8 cellular contexts compared by ENCODE assay signal in genomic region chr9:70420267-70421019, GRCh38. TPM values are rescaled to one million over a fixed set of nuclear protein-coding genes. Genes with fewer than 3 reads are reported as not detected.
DNase-seq lines count a peak whose midpoint lies in the region; ATAC-seq and TF ChIP-seq lines count a peak whose summit lies in the region.

No MANE protein-coding gene starts in this region.

- no peaks in the 10 kb centered on the region for H3K36me3 Mint-ChIP-seq in activated naive CD8-positive, alpha-beta T cell treated with anti-CD3 and anti-CD28 coated beads, Interleukin-2, amount 50 U/mL, for 24 hours (ENCODE audit: low read depth)
- no peaks in the 10 kb centered on the region for H3K36me3 Mint-ChIP-seq in osteocyte (ENCODE audit: unreplicated experiment)

- H3K4me1 Mint-ChIP-seq in activated naive CD8-positive, alpha-beta T cell treated with anti-CD3 and anti-CD28 coated beads, Interleukin-2, amount 50 U/mL, for 24 hours, result peaks cover 41% of the 10 kb centered on the region
- peaks cover 57% of the 10 kb centered on the region for H3K4me1 Mint-ChIP-seq in osteocyte (ENCODE audit: unreplicated experiment)

- intact Hi-C loops in Right ventricle myocardium superior (cut with DNase I), result loop anchor here (2.0 kb wide), 2 partner anchors 50 to 60 kb away; no protein-coding TSS in a partner anchor

- TF ChIP-seq CTCF in RWPE1 (conservative IDR thresholded peaks at IDR 0.05; ENCODE audit: low read depth) (no peak), osteocyte (IDR thresholded peaks at IDR 0.05) (no peak)

- peak; percentile 24 for ATAC-seq in GM21526 (IDR thresholded peaks at IDR 0.05; ENCODE audit: low FRiP score, unreplicated experiment)
- ATAC-seq in activated naive CD8-positive, alpha-beta T cell treated with anti-CD3 and anti-CD28 coated beads, Interleukin-2, amount 50 U/mL, for 24 hours, result peak; percentile 8
- ATAC-seq in Right ventricle myocardium superior (ENCODE audit: poor library complexity), result peak; percentile 60

- WGBS in urinary bladder, result under 1% methylated on average over 45 of the region's 45 CpGs

- POLR2A ChIA-PET in RWPE1 (lab: Yijun Ruan, JAX; ENCODE audit: low non-redundant PET), result interaction anchor here (0.6 to 2.3 kb wide), 7 partner anchors 10 to 365 kb away, joined by 3 to 9 read pairs (median 4); no protein-coding TSS in a partner anchor

- H3K4me3 ChIP-seq in urinary bladder (ENCODE audit: low read depth, low read length), result peak overlapping the region; percentile 47

- H3K27ac ChIP-seq in KOPT-K1 (ENCODE audit: low read depth, low read length, poor library complexity, severe bottlenecking) (peak overlapping the region; percentile 46), RWPE1 (peak overlapping the region; percentile 100), urinary bladder (ENCODE audit: low read depth) (peak overlapping the region; percentile 97)

- H3K27ac Mint-ChIP-seq in activated naive CD8-positive, alpha-beta T cell treated with anti-CD3 and anti-CD28 coated beads, Interleukin-2, amount 50 U/mL, for 24 hours, result peak overlapping the region; percentile 99
- peak overlapping the region; percentile 100 for H3K27ac Mint-ChIP-seq in osteocyte (ENCODE audit: unreplicated experiment)

- H3K27me3 Mint-ChIP-seq in activated naive CD8-positive, alpha-beta T cell treated with anti-CD3 and anti-CD28 coated beads, Interleukin-2, amount 50 U/mL, for 24 hours, result no peaks in the 10 kb centered on the region
- no peaks in the 10 kb centered on the region for H3K27me3 Mint-ChIP-seq in osteocyte (ENCODE audit: unreplicated experiment)

- no peaks in the 10 kb centered on the region for H3K9me3 ChIP-seq in KOPT-K1 (ENCODE audit: insufficient read depth, low read length, poor library complexity, severe bottlenecking)

- CTCF ChIA-PET in RWPE1 (lab: Yijun Ruan, JAX), result interaction anchor here (0.6 to 1.8 kb wide), 5 partner anchors 65 to 182 kb away, joined by 3 to 7 read pairs (median 3); no protein-coding TSS in a partner anchor

- H3K9me3 Mint-ChIP-seq in activated naive CD8-positive, alpha-beta T cell treated with anti-CD3 and anti-CD28 coated beads, Interleukin-2, amount 50 U/mL, for 24 hours, result no peaks in the 10 kb centered on the region
- H3K9me3 Mint-ChIP-seq in osteocyte (ENCODE audit: unreplicated experiment), result no peaks in the 10 kb centered on the region

- H3K4me3 Mint-ChIP-seq in activated naive CD8-positive, alpha-beta T cell treated with anti-CD3 and anti-CD28 coated beads, Interleukin-2, amount 50 U/mL, for 24 hours, result peak overlapping the region; percentile 91
- H3K4me3 Mint-ChIP-seq in osteocyte (ENCODE audit: unreplicated experiment), result peak overlapping the region; percentile 85

- DNase-seq in DMS153 (lab: John Stamatoyannopoulos, UW) (peak; percentile 90), RWPE1 (ENCODE audit: low spot score) (peak; percentile 80), Right ventricle myocardium superior (peak; percentile 96), osteocyte (ENCODE audit: extremely low spot score, unreplicated experiment) (peak; percentile 95)
- peak; percentile 60 for DNase-seq in activated naive CD8-positive, alpha-beta T cell treated with anti-CD3 and anti-CD28 coated beads, Interleukin-2, amount 50 U/mL, for 24 hours

- H3K36me3 ChIP-seq in KOPT-K1 (ENCODE audit: insufficient read depth, low read length) (no peaks in the 10 kb centered on the region), urinary bladder (ENCODE audit: insufficient read depth) (no peaks in the 10 kb centered on the region)

- no peaks in the 10 kb centered on the region for H3K4me1 ChIP-seq in urinary bladder (ENCODE audit: insufficient read depth)

RNA-seq across cellular contexts. Expression of gene KLF9, which starts 6.0 kb away (rescaled TPM):
- 50.9 TPM for total RNA-seq in Right ventricle myocardium superior
- 83.4 and 85.3 TPM in 2 replicates for total RNA-seq in osteocyte
- total RNA-seq in urinary bladder, result 15.4 TPM
- 97.7 TPM for polyA plus RNA-seq in urinary bladder

Comparison
In these comparisons a context has a peak if more than half of its experiments do, and no peak if none do; other contexts are left out.
1. Peak in every context shown above with its lines: DNase-seq, ATAC-seq, H3K4me3 ChIP-seq and H3K27ac ChIP-seq.
2. ATAC-seq: peak in every context shown above with its lines; median percentile 60 in Right ventricle myocardium superior; 24 in GM21526; 8 in activated naive CD8-positive, alpha-beta T cell treated with anti-CD3 and anti-CD28 coated beads, Interleukin-2, amount 50 U/mL, for 24 hours.
3. H3K27ac ChIP-seq: peak in every context shown above with its lines; median percentile 100 in RWPE1; 97 in urinary bladder; 46 in KOPT-K1.